In genomic region chr17:41705271-41705991, GRCh38 we compare ENCODE assay signal across 18 cellular contexts. TPM values are rescaled to one million over a fixed set of nuclear protein-coding genes. Genes with fewer than 3 reads are reported as not detected.
DNase-seq lines count a peak whose midpoint lies in the region; ATAC-seq and TF ChIP-seq lines count a peak whose summit lies in the region.
"Had no signal": no experiment of that assay in that cellular context is flagged by ENCODE, and none has a peak within 500 bp of the region (broad histone marks: within the 10 kb centered on the region; RNA-seq: fewer than 3 reads in every experiment).

No MANE protein-coding gene starts in this region.

- no peaks in the 10 kb centered on the region for H3K9me3 ChIP-seq in Caco-2
- H3K9me3 ChIP-seq: neutrophil had no signal

- peaks cover 7% of the 10 kb centered on the region for H3K4me1 Mint-ChIP-seq in Caco-2 (ENCODE audit: low read depth, unreplicated experiment)

- TF ChIP-seq CTCF in fibroblast of mammary gland (conservative IDR thresholded peaks at IDR 0.05; ENCODE audit: control insufficient read depth, insufficient read depth, low read depth, low read length) = no peak
- no peak for TF ChIP-seq CTCF in Caco-2 (IDR thresholded peaks at IDR 0.05; ENCODE audit: insufficient read depth in 1 of 2, low read depth in 1 of 2, low read length in 1 of 2, severe bottlenecking in 1 of 2, unreplicated experiment in 1 of 2)
- TF ChIP-seq CTCF in RWPE1 (conservative IDR thresholded peaks at IDR 0.05; ENCODE audit: low read depth) = no peak

- CTCF ChIA-PET in Caco-2 (lab: Charles Lee) (interaction anchor here (0.7 kb wide), 1 partner anchor 9 kb away, joined by 3 read pairs; no protein-coding TSS in a partner anchor), RWPE1 (lab: Yijun Ruan, JAX) (interaction anchor here (1.2 to 1.6 kb wide), 2 partner anchors 9 kb away, joined by 5 to 12 read pairs; no protein-coding TSS in a partner anchor)

- peak; percentile 56 for DNase-seq in ELR (ENCODE audit: low read depth)
- DNase-seq in SK-N-DZ (ENCODE audit: low spot score) = peak; percentile 54
- peak; percentile 72 for DNase-seq in fibroblast of mammary gland (ENCODE audit: low read depth)
- peak; percentile 82 for DNase-seq in retina
- no peak for DNase-seq in Caco-2
- DNase-seq in kidney glomerular epithelial cell (lab: John Stamatoyannopoulos, UW) = no peak
- no peak for DNase-seq in RWPE1 (ENCODE audit: low spot score)
- DNase-seq: activated CD4-positive, alpha-beta T cell treated with anti-CD3 and anti-CD28 coated beads for 4 hours; activated effector memory CD4-positive, alpha-beta T cell treated with anti-CD3 and anti-CD28 coated beads, Interleukin-2, amount 50 U/mL, for 16 hours; CD4-positive, alpha-beta T cell; foreskin melanocyte; NCI-H1436; stimulated activated CD4-positive, alpha-beta T cell treated with anti-CD3 and anti-CD28 coated beads, Interleukin-15, amount 100 ng/mL, for 24 hours; SW 1271 had no signal

- POLR2A ChIA-PET in Caco-2 (lab: Charles Lee) (interaction anchor here (0.6 kb wide), 1 partner anchor 13 kb away, joined by 3 read pairs; no protein-coding TSS in a partner anchor), RWPE1 (lab: Yijun Ruan, JAX; ENCODE audit: low non-redundant PET) (interaction anchor here (0.6 kb wide), 1 partner anchor 59 kb away, joined by 3 read pairs; no protein-coding TSS in a partner anchor)

- H3K36me3 ChIP-seq in Caco-2 (ENCODE audit: control insufficient read depth, insufficient read depth, low read length) = no peaks in the 10 kb centered on the region
- H3K36me3 ChIP-seq: neutrophil had no signal

- H3K4me3 ChIP-seq in fibroblast of mammary gland (ENCODE audit: control insufficient read depth, low read depth, low read length) (no peak overlapping the region), Caco-2 (ENCODE audit: low read depth, low read length) (no peak overlapping the region)

- H3K36me3 Mint-ChIP-seq in Caco-2 (ENCODE audit: insufficient read depth, unreplicated experiment) = no peaks in the 10 kb centered on the region

- no peaks in the 10 kb centered on the region for H3K4me1 ChIP-seq in Caco-2

- ATAC-seq in HG03196 (IDR thresholded peaks at IDR 0.05; ENCODE audit: unreplicated experiment) = no peak
- ATAC-seq: left lobe of liver had no signal

- no peaks in the 10 kb centered on the region for H3K27me3 Mint-ChIP-seq in Caco-2 (ENCODE audit: insufficient read depth, unreplicated experiment)

- no peaks in the 10 kb centered on the region for H3K9me3 Mint-ChIP-seq in Caco-2 (ENCODE audit: unreplicated experiment)
- H3K9me3 Mint-ChIP-seq: CD4-positive, alpha-beta T cell had no signal

- no peaks in the 10 kb centered on the region for H3K27me3 ChIP-seq in Caco-2 (replicated peaks; ENCODE audit: control insufficient read depth, insufficient read depth, low read length)

- intact Hi-C loops in Caco-2 (cut with micrococcal nuclease; ENCODE audit: unreplicated experiment) = no loop called here

- no peak overlapping the region for H3K27ac ChIP-seq in RWPE1
- H3K27ac ChIP-seq: neutrophil had no signal

- BruUV-seq in Caco-2 (replicated peaks; lab: Mats Ljungman, UMichigan) = no TSS peak

- H3K27ac Mint-ChIP-seq in Caco-2 (ENCODE audit: unreplicated experiment) = no peak overlapping the region
- H3K27ac Mint-ChIP-seq: CD4-positive, alpha-beta T cell had no signal

- no peak overlapping the region for H3K4me3 Mint-ChIP-seq in Caco-2 (ENCODE audit: unreplicated experiment)
- H3K4me3 Mint-ChIP-seq: CD4-positive, alpha-beta T cell had no signal

RNA-seq across cellular contexts. Expression of gene GAST, which starts 6.7 kb away (rescaled TPM):
- polyA plus RNA-seq in SK-N-DZ (2014; cell fraction: cytosol; rRNA removed) = not detected in 2 replicates
- not detected in 2 replicates for polyA plus RNA-seq in SK-N-DZ (2014; cell fraction: nucleus; rRNA removed)
- total RNA-seq in Caco-2 (2022) = 0.75 TPM in 1 of 2 replicates, not detected in the other
- total RNA-seq: CD4-positive, alpha-beta T cell; HT-29; left lobe of liver had no signal

RNA-seq across cellular contexts. Expression of gene EIF1, which starts 16.7 kb away (rescaled TPM):
- polyA plus RNA-seq in SK-N-DZ (2014; cell fraction: cytosol; rRNA removed) = 85.8 and 129 TPM in 2 replicates
- 194 and 234 TPM in 2 replicates for polyA plus RNA-seq in SK-N-DZ (2014; cell fraction: nucleus; rRNA removed)
- 759 and 783 TPM in 2 replicates for total RNA-seq in Caco-2 (2022)

RNA-seq across cellular contexts. Expression of gene HAP1, which starts 29.0 kb away (rescaled TPM):
- 0.02 and 0.29 TPM in 2 replicates for polyA plus RNA-seq in SK-N-DZ (2014; cell fraction: cytosol; rRNA removed)
- 0.22 and 0.57 TPM in 2 replicates for polyA plus RNA-seq in SK-N-DZ (2014; cell fraction: nucleus; rRNA removed)
- 3.2 and 3.3 TPM in 2 replicates for total RNA-seq in Caco-2 (2022)
- total RNA-seq: HT-29, left lobe of liver had no signal

Comparison
In these comparisons a context has a peak if more than half of its experiments do, and no peak if none do; other contexts are left out.
1. DNase-seq: peak in ELR (single experiment), SK-N-DZ (single experiment), fibroblast of mammary gland (single experiment) and retina (single experiment); none in Caco-2 (0 of 2), kidney glomerular epithelial cell (single experiment) and RWPE1 (single experiment).